Comparison of ENCODE assay signal across 25 cellular contexts in the genomic region with DNA sequence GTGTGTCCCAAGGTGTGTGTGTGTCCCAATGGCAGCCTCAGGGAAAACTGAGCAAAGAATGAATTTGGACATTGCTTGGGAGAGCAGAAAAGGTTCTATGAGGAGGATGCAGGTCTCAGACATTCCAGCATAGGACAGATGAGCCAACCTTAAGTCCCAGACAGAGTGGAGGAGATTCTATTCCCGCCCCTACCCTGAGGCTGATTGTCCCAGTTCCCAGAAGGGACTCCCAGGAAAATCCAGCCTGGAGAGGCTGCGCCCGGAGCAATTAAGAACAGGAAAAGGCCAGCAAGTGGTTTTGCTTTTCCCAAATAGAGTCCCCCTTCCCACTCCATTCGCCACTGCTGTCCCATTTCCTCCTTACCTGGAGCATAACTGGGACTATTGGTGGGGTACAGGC.
"Had no signal": no experiment of that assay in that cellular context is flagged by ENCODE, and none has a peak within 500 bp of the region (broad histone marks: within the 10 kb centered on the region; RNA-seq: fewer than 3 reads in every experiment).

No MANE protein-coding gene starts in this region.

- H3K36me3 ChIP-seq: gastrocnemius medialis, sigmoid colon, thoracic aorta, upper lobe of right lung, uterus had no signal

- H3K4me3 ChIP-seq: dorsolateral prefrontal cortex, gastrocnemius medialis, lower lobe of right lung, psoas muscle, sigmoid colon, thoracic aorta, tibial nerve, upper lobe of right lung, uterus had no signal

- ATAC-seq: esophagus mucosa; gastrocnemius medialis; left cardiac atrium; left ventricle myocardium superior; lower lobe of right lung; natural killer cell treated with Interleukin-12 subunit alpha and Interleukin-12 subunit beta and Interleukin-15 and Interleukin-18, amount 100 ng/mL, for 72 hours; psoas muscle; right cardiac atrium; stimulated activated memory B cell treated with anti-CD40 and anti-IgM and Interleukin-4, amounts not matched to agents 10 μg/mL and 1 μg/mL and 100 μg/mL, for 72 hours; upper lobe of right lung had no signal

- H3K4me1 ChIP-seq: lower lobe of right lung, upper lobe of right lung, uterus had no signal

- H3K4me1 Mint-ChIP-seq: stimulated activated memory B cell treated with anti-CD40 and anti-IgM and Interleukin-4, amounts not matched to agents 10 μg/mL and 1 μg/mL and 100 μg/mL, for 72 hours had no signal

- H3K9me3 Mint-ChIP-seq: natural killer cell treated with Interleukin-12 subunit alpha and Interleukin-12 subunit beta and Interleukin-15 and Interleukin-18, amount 100 ng/mL, for 72 hours; neural crest cell; stimulated activated memory B cell treated with anti-CD40 and anti-IgM and Interleukin-4, amounts not matched to agents 10 μg/mL and 1 μg/mL and 100 μg/mL, for 72 hours; stimulated activated naive CD8-positive, alpha-beta T cell treated with anti-CD3 and anti-CD28 coated beads, Interleukin-15, Interleukin-2, amounts not matched to agents 100 ng/mL and 50 ng/mL, for 24 hours had no signal

- H3K27me3 ChIP-seq: dorsolateral prefrontal cortex, gastrocnemius medialis, sigmoid colon, tibial nerve, upper lobe of right lung, uterus had no signal

- H3K9me3 ChIP-seq: gastrocnemius medialis, lower lobe of right lung, psoas muscle, sigmoid colon, thoracic aorta, tibial nerve, upper lobe of right lung, uterus had no signal

- FAIRE-seq: colon had no signal

- DNase-seq: cerebellar nuclear complex; dorsolateral prefrontal cortex; effector CD4-positive, alpha-beta T cell; foreskin fibroblast; gastrocnemius medialis; head of caudate nucleus; left cardiac atrium; left ventricle myocardium superior; lower lobe of right lung; posterior cingulate gyrus; psoas muscle; right cardiac atrium; sigmoid colon; stimulated activated CD4-positive, alpha-beta T cell treated with anti-CD3 and anti-CD28 coated beads, Interleukin-4, amount 100 ng/mL, for 4 hours; upper lobe of right lung; uterus had no signal

- H3K27me3 Mint-ChIP-seq: natural killer cell treated with Interleukin-12 subunit alpha and Interleukin-12 subunit beta and Interleukin-15 and Interleukin-18, amount 100 ng/mL, for 72 hours; stimulated activated memory B cell treated with anti-CD40 and anti-IgM and Interleukin-4, amounts not matched to agents 10 μg/mL and 1 μg/mL and 100 μg/mL, for 72 hours; stimulated activated naive CD8-positive, alpha-beta T cell treated with anti-CD3 and anti-CD28 coated beads, Interleukin-15, Interleukin-2, amounts not matched to agents 100 ng/mL and 50 ng/mL, for 24 hours had no signal

- H3K36me3 Mint-ChIP-seq: natural killer cell treated with Interleukin-12 subunit alpha and Interleukin-12 subunit beta and Interleukin-15 and Interleukin-18, amount 100 ng/mL, for 72 hours had no signal

- H3K27ac ChIP-seq: epithelial cell of prostate, gastrocnemius medialis, lower lobe of right lung, psoas muscle, sigmoid colon, thoracic aorta, upper lobe of right lung, uterus had no signal

- H3K4me3 Mint-ChIP-seq: natural killer cell treated with Interleukin-12 subunit alpha and Interleukin-12 subunit beta and Interleukin-15 and Interleukin-18, amount 100 ng/mL, for 72 hours; neural crest cell; stimulated activated memory B cell treated with anti-CD40 and anti-IgM and Interleukin-4, amounts not matched to agents 10 μg/mL and 1 μg/mL and 100 μg/mL, for 72 hours; stimulated activated naive CD8-positive, alpha-beta T cell treated with anti-CD3 and anti-CD28 coated beads, Interleukin-15, Interleukin-2, amounts not matched to agents 100 ng/mL and 50 ng/mL, for 24 hours had no signal

- H3K27ac Mint-ChIP-seq: natural killer cell treated with Interleukin-12 subunit alpha and Interleukin-12 subunit beta and Interleukin-15 and Interleukin-18, amount 100 ng/mL, for 72 hours; stimulated activated memory B cell treated with anti-CD40 and anti-IgM and Interleukin-4, amounts not matched to agents 10 μg/mL and 1 μg/mL and 100 μg/mL, for 72 hours; stimulated activated naive CD8-positive, alpha-beta T cell treated with anti-CD3 and anti-CD28 coated beads, Interleukin-15, Interleukin-2, amounts not matched to agents 100 ng/mL and 50 ng/mL, for 24 hours had no signal
